ENCODE assay signal across 9 cellular contexts in genomic region chr1:206513312-206514111, GRCh38. TPM values are rescaled to one million over a fixed set of nuclear protein-coding genes. Genes with fewer than 3 reads are reported as not detected.
DNase-seq lines count a peak whose midpoint lies in the region; ATAC-seq, FAIRE-seq and TF ChIP-seq lines count a peak whose summit lies in the region.
"Had no signal": no experiment of that assay in that cellular context is flagged by ENCODE, and none has a peak within 500 bp of the region (broad histone marks: within the 10 kb centered on the region; RNA-seq: fewer than 3 reads in every experiment).

No MANE protein-coding gene starts in this region.

- H4K20me1 ChIP-seq in smooth muscle cell (ENCODE audit: low read depth), result no peaks in the 10 kb centered on the region

- H3K4me1 ChIP-seq in cardiac muscle cell (ENCODE audit: low read depth) (peaks cover 45% of the 10 kb centered on the region), smooth muscle cell (ENCODE audit: low read depth) (peaks cover 14% of the 10 kb centered on the region), small intestine (ENCODE audit: control insufficient read depth in 2 of 2, insufficient read depth in 1 of 2, low read depth in 1 of 2, low read length in 1 of 2) (peaks cover 0 to 4% of the 10 kb centered on the region in 2 donors)

- no peak for TF ChIP-seq CTCF in cardiac muscle cell (IDR thresholded peaks at IDR 0.05; ENCODE audit: low read depth, low read length)
- no peak for TF ChIP-seq CTCF in smooth muscle cell (IDR thresholded peaks at IDR 0.05; ENCODE audit: borderline replicate concordance, insufficient read depth, poor library complexity, severe bottlenecking)

- H3K9me3 ChIP-seq in cardiac muscle cell (ENCODE audit: low read depth), result no peaks in the 10 kb centered on the region
- no peaks in the 10 kb centered on the region for H3K9me3 ChIP-seq in smooth muscle cell (replicated peaks; ENCODE audit: low read depth)
- no peaks in the 10 kb centered on the region for H3K9me3 ChIP-seq in small intestine (ENCODE audit: control insufficient read depth, low read depth)

- peak overlapping the region; percentile 34 for H3K27ac ChIP-seq in cardiac muscle cell
- H3K27ac ChIP-seq in smooth muscle cell (ENCODE audit: low read depth), result peak overlapping the region; percentile 54
- peak overlapping the region in 1 of 2 donors; percentile 58 for H3K27ac ChIP-seq in small intestine (ENCODE audit: low read depth in 1 of 2, low read length in 1 of 2)

- DNase-seq in ELR (ENCODE audit: low read depth) (peak; percentile 85), cardiac muscle cell (ENCODE audit: low read depth in 1 of 2, low spot score in 1 of 2) (peak in 1 of 2 donors; percentile 92), smooth muscle cell (lab: John Stamatoyannopoulos, UW; ENCODE audit: unreplicated experiment) (no peak), RPMI8226 (no peak), small intestine (no peak)
- DNase-seq: KBM-7 had no signal

- H3K36me3 ChIP-seq in cardiac muscle cell, result no peaks in the 10 kb centered on the region
- no peaks in the 10 kb centered on the region for H3K36me3 ChIP-seq in smooth muscle cell (ENCODE audit: low read depth)
- H3K36me3 ChIP-seq in small intestine (ENCODE audit: control insufficient read depth in 2 of 2, insufficient read depth in 2 of 2, low read length in 2 of 2), result no peaks in the 10 kb centered on the region

- H2AFZ ChIP-seq in smooth muscle cell (ENCODE audit: low read depth), result no peak overlapping the region

- peaks cover 3% of the 10 kb centered on the region for H3F3A ChIP-seq in smooth muscle cell (ENCODE audit: low read depth)

- 49% methylated on average over 11 of the region's 11 CpGs for WGBS in smooth muscle cell (ENCODE audit: low lambda C conversion rate)
- WGBS in small intestine, 3 donors, result 68 to 76% (median 73%) methylated on average over 11 of the region's 11 CpGs

- H3K9ac ChIP-seq in smooth muscle cell (ENCODE audit: low read depth), result no peak overlapping the region

- peak overlapping the region; percentile 58 for H3K4me2 ChIP-seq in smooth muscle cell

- H3K27me3 ChIP-seq in cardiac muscle cell, result no peaks in the 10 kb centered on the region
- H3K27me3 ChIP-seq in smooth muscle cell (ENCODE audit: low read depth), result no peaks in the 10 kb centered on the region
- peaks cover 0 to 3% of the 10 kb centered on the region in 2 donors for H3K27me3 ChIP-seq in small intestine (ENCODE audit: control insufficient read depth in 2 of 2, insufficient read depth in 2 of 2, low read length in 2 of 2)

- no peak for FAIRE-seq in small intestine (lab: Jason Lieb, UNC)

- H3K79me2 ChIP-seq in smooth muscle cell (ENCODE audit: low read depth), result no peaks in the 10 kb centered on the region

- peak; percentile 91 for ATAC-seq in SK-N-SH treated with all-trans-retinoic acid at 6 μM for 48 hours
- no peak for ATAC-seq in GM21825 (IDR thresholded peaks at IDR 0.05; ENCODE audit: unreplicated experiment)
- ATAC-seq in HG02970 (IDR thresholded peaks at IDR 0.05; ENCODE audit: low FRiP score, unreplicated experiment), result no peak

- H3K4me3 ChIP-seq in cardiac muscle cell, result no peak overlapping the region
- H3K4me3 ChIP-seq in smooth muscle cell, result no peak overlapping the region
- H3K4me3 ChIP-seq in small intestine (ENCODE audit: low read depth in 1 of 2, low read length in 2 of 2), result no peak overlapping the region

TF ChIP-seq in SK-N-SH treated with all-trans-retinoic acid at 6 μM for 48 hours, 23 proteins besides CTCF, POLR2A, EP300 and RAD21:
- TF ChIP-seq RARB (CRISPR knock-in tag; IDR thresholded peaks at IDR 0.05) (no peak), ZNF70 (CRISPR knock-in tag; IDR thresholded peaks at IDR 0.05) (no peak), GLIS3 (CRISPR knock-in tag; IDR thresholded peaks at IDR 0.05) (no peak), TCF4 (CRISPR knock-in tag; IDR thresholded peaks at IDR 0.05; ENCODE audit: borderline replicate concordance) (no peak), POU6F1 (CRISPR knock-in tag; IDR thresholded peaks at IDR 0.05; ENCODE audit: borderline replicate concordance, low read depth) (no peak), BACH2 (CRISPR knock-in tag; IDR thresholded peaks at IDR 0.05; ENCODE audit: borderline replicate concordance) (no peak), ESRRG (CRISPR knock-in tag; IDR thresholded peaks at IDR 0.05) (no peak), CSRNP3 (CRISPR knock-in tag; IDR thresholded peaks at IDR 0.05) (no peak), ZNF8 (CRISPR knock-in tag; IDR thresholded peaks at IDR 0.05) (no peak), ZC3H10 (CRISPR knock-in tag; IDR thresholded peaks at IDR 0.05) (no peak), ZFP3 (CRISPR knock-in tag; IDR thresholded peaks at IDR 0.05) (no peak), ZNF565 (CRISPR knock-in tag; conservative IDR thresholded peaks at IDR 0.05; ENCODE audit: low read depth) (no peak), CREB5 (CRISPR knock-in tag; IDR thresholded peaks at IDR 0.05; ENCODE audit: low read depth) (no peak), ARNTL (CRISPR knock-in tag; IDR thresholded peaks at IDR 0.05; ENCODE audit: borderline replicate concordance, low read depth) (no peak), OSR1 (CRISPR knock-in tag; IDR thresholded peaks at IDR 0.05) (no peak), SNAI2 (CRISPR knock-in tag; IDR thresholded peaks at IDR 0.05) (no peak)
- TF ChIP-seq, protein P1, sequence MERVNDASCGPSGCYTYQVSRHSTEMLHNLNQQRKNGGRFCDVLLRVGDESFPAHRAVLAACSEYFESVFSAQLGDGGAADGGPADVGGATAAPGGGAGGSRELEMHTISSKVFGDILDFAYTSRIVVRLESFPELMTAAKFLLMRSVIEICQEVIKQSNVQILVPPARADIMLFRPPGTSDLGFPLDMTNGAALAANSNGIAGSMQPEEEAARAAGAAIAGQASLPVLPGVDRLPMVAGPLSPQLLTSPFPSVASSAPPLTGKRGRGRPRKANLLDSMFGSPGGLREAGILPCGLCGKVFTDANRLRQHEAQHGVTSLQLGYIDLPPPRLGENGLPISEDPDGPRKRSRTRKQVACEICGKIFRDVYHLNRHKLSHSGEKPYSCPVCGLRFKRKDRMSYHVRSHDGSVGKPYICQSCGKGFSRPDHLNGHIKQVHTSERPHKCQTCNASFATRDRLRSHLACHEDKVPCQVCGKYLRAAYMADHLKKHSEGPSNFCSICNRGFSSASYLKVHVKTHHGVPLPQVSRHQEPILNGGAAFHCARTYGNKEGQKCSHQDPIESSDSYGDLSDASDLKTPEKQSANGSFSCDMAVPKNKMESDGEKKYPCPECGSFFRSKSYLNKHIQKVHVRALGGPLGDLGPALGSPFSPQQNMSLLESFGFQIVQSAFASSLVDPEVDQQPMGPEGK (CRISPR knock-in tag; IDR thresholded peaks at IDR 0.05; ENCODE audit: borderline replicate concordance), result no peak

RNA-seq across cellular contexts. Expression of gene RASSF5, which starts 6.2 kb away (rescaled TPM):
- 45.3 and 50.7 TPM in 2 replicates for total RNA-seq in cardiac muscle cell
- polyA plus RNA-seq in cardiac muscle cell, result 40.9 and 42.0 TPM in 2 replicates
- 1.3 and 2.6 TPM in 2 replicates for total RNA-seq in smooth muscle cell
- 1.6 and 3.3 TPM in 2 replicates for polyA plus RNA-seq in smooth muscle cell
- polyA plus RNA-seq in small intestine, result 1 to 10 TPM; 1.6 to 7.3 (median 3.2) TPM

RNA-seq across cellular contexts. Expression of gene IKBKE, which starts 43.2 kb away (rescaled TPM):
- total RNA-seq in cardiac muscle cell (22.8 and 24.7 TPM in 2 replicates), smooth muscle cell (4.0 and 6.2 TPM in 2 replicates)
- polyA plus RNA-seq in cardiac muscle cell (13.6 and 27.0 TPM in 2 replicates), smooth muscle cell (8.5 and 9.7 TPM in 2 replicates), small intestine (1 to 10 TPM; 4.1 to 8.7 (median 5.6) TPM)
